Comparison of ENCODE assay signal across 18 cellular contexts in the genomic region with DNA sequence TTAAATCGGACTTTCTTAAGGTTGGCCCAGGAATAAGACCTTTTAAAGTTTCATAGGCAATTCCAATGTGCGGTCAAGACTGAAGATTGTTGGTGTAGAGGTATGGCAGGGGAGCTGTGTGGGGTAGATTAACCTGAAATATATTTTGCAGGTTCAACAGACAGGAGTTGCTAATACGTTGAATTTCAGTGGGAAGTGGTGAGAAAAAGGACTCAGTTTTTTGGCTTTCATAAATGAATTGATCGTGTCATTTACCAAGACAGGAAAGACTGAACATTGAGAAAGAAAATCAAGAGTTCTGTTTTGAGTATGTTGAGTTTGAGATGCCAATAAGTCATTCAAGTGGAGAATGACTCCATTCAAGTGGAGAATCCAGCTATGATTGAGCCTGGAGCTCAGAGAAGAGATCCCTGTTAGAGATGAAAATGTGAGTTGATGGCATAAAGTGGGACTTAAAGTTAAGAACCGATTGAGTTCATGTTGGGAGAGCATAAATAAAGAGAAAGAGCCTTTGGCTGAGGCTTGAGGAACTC. TPM values are rescaled to one million over a fixed set of nuclear protein-coding genes. Genes with fewer than 3 reads are reported as not detected.
DNase-seq lines count a peak whose midpoint lies in the region; ATAC-seq lines count a peak whose summit lies in the region.
"Had no signal": no experiment of that assay in that cellular context is flagged by ENCODE, and none has a peak within 500 bp of the region (broad histone marks: within the 10 kb centered on the region; RNA-seq: fewer than 3 reads in every experiment).

No MANE protein-coding gene starts in this region.

- H3K4me1 ChIP-seq in SJCRH30 = no peaks in the 10 kb centered on the region
- H3K4me1 ChIP-seq: A549, Caco-2, HAP-1 had no signal

- H3K27me3 Mint-ChIP-seq in activated CD4-positive, alpha-beta T cell treated with anti-CD3 and anti-CD28 coated beads for 36 hours = no peaks in the 10 kb centered on the region
- H3K27me3 Mint-ChIP-seq in activated naive CD4-positive, alpha-beta T cell treated with anti-CD3 and anti-CD28 coated beads for 36 hours (ENCODE audit: low read depth) = no peaks in the 10 kb centered on the region
- H3K27me3 Mint-ChIP-seq: CD4-positive, alpha-beta T cell; IgD-negative memory B cell had no signal

- H3K9me3 ChIP-seq in SJCRH30 (replicated peaks) = no peaks in the 10 kb centered on the region
- H3K9me3 ChIP-seq: A549, Caco-2, HAP-1 had no signal

- POLR2A ChIA-PET in activated CD4-positive, alpha-beta T cell treated with anti-CD3 and anti-CD28 coated beads for 36 hours (lab: Charles Lee) = interaction anchor here (0.8 to 1.0 kb wide), 2 partner anchors 15 to 96 kb away, joined by 4 to 5 read pairs; no protein-coding TSS in a partner anchor

- no peaks in the 10 kb centered on the region for H3K9me3 Mint-ChIP-seq in activated CD4-positive, alpha-beta T cell treated with anti-CD3 and anti-CD28 coated beads for 36 hours (ENCODE audit: low read depth)
- no peaks in the 10 kb centered on the region for H3K9me3 Mint-ChIP-seq in activated naive CD4-positive, alpha-beta T cell treated with anti-CD3 and anti-CD28 coated beads, Interleukin-2, amount 50 U/mL, for 72 hours
- H3K9me3 Mint-ChIP-seq in activated naive CD4-positive, alpha-beta T cell treated with anti-CD3 and anti-CD28 coated beads for 36 hours = no peaks in the 10 kb centered on the region
- H3K9me3 Mint-ChIP-seq: CD4-positive, alpha-beta T cell; IgD-negative memory B cell had no signal

- DNase-seq in activated CD4-positive, alpha-beta T cell treated with anti-CD3 and anti-CD28 coated beads for 36 hours = no peak
- no peak for DNase-seq in activated CD4-positive, alpha-beta T cell treated with anti-CD3 and anti-CD28 coated beads, Interleukin-2, amount 50 U/mL, for 4 hours
- no peak for DNase-seq in activated naive CD4-positive, alpha-beta T cell treated with anti-CD3 and anti-CD28 coated beads, Interleukin-2, amount 50 U/mL, for 72 hours (ENCODE audit: low spot score in 2 of 2)
- DNase-seq in activated naive CD4-positive, alpha-beta T cell treated with anti-CD3 and anti-CD28 coated beads for 36 hours = no peak
- no peak for DNase-seq in stimulated activated naive CD8-positive, alpha-beta T cell treated with anti-CD3 and anti-CD28 coated beads, Interleukin-15, Interleukin-2, amounts not matched to agents 100 U/mL and 50 U/mL, for 24 hours
- DNase-seq in occipital lobe (lab: John Stamatoyannopoulos, UW) (no peak), SJCRH30 (no peak)
- DNase-seq: AML-193; Caco-2; CD4-positive, alpha-beta T cell; GM23248 had no signal

- H3K27ac ChIP-seq in SJCRH30 = no peak overlapping the region
- H3K27ac ChIP-seq: 22Rv1, A549, C4-2B, GM23248 had no signal

- H3K27me3 ChIP-seq in SJCRH30 = no peaks in the 10 kb centered on the region

- CTCF ChIA-PET in activated CD4-positive, alpha-beta T cell treated with anti-CD3 and anti-CD28 coated beads for 36 hours (lab: Charles Lee) = interaction anchor here (0.7 to 1.7 kb wide), 9 partner anchors 11 to 215 kb away, joined by 3 to 6 read pairs (median 4); no protein-coding TSS in a partner anchor
- CTCF ChIA-PET in activated naive CD4-positive, alpha-beta T cell treated with anti-CD3 and anti-CD28 coated beads for 36 hours (lab: Charles Lee) = interaction anchor here (0.7 to 2.5 kb wide), 3 partner anchors 8 to 77 kb away, joined by 3 to 10 read pairs (median 3); no protein-coding TSS in a partner anchor

- H3K4me1 Mint-ChIP-seq in activated CD4-positive, alpha-beta T cell treated with anti-CD3 and anti-CD28 coated beads for 36 hours = no peaks in the 10 kb centered on the region
- no peaks in the 10 kb centered on the region for H3K4me1 Mint-ChIP-seq in activated naive CD4-positive, alpha-beta T cell treated with anti-CD3 and anti-CD28 coated beads for 36 hours (ENCODE audit: low read depth)
- H3K4me1 Mint-ChIP-seq: IgD-negative memory B cell had no signal

- peaks cover 27% of the 10 kb centered on the region for H3K36me3 Mint-ChIP-seq in activated CD4-positive, alpha-beta T cell treated with anti-CD3 and anti-CD28 coated beads for 36 hours (ENCODE audit: low read depth)
- peaks cover 6 to 12% of the 10 kb centered on the region in 2 donors for H3K36me3 Mint-ChIP-seq in activated naive CD4-positive, alpha-beta T cell treated with anti-CD3 and anti-CD28 coated beads, Interleukin-2, amount 50 U/mL, for 72 hours
- peaks cover 18% of the 10 kb centered on the region for H3K36me3 Mint-ChIP-seq in activated naive CD4-positive, alpha-beta T cell treated with anti-CD3 and anti-CD28 coated beads for 36 hours (ENCODE audit: low read depth)

- no peak overlapping the region for H3K27ac Mint-ChIP-seq in activated CD4-positive, alpha-beta T cell treated with anti-CD3 and anti-CD28 coated beads for 36 hours
- H3K27ac Mint-ChIP-seq in activated naive CD4-positive, alpha-beta T cell treated with anti-CD3 and anti-CD28 coated beads, Interleukin-2, amount 50 U/mL, for 72 hours = no peak overlapping the region
- no peak overlapping the region for H3K27ac Mint-ChIP-seq in activated naive CD4-positive, alpha-beta T cell treated with anti-CD3 and anti-CD28 coated beads for 36 hours
- H3K27ac Mint-ChIP-seq: CD4-positive, alpha-beta T cell; IgD-negative memory B cell had no signal

- peaks cover 18% of the 10 kb centered on the region for H3K36me3 ChIP-seq in SJCRH30

- intact Hi-C loops in activated CD4-positive, alpha-beta T cell treated with anti-CD3 and anti-CD28 coated beads for 36 hours (cut with DNase I, micrococcal nuclease) = loop anchor here (1.0 kb wide), 1 partner anchor 95 kb away; no protein-coding TSS in a partner anchor
- intact Hi-C loops in activated naive CD4-positive, alpha-beta T cell treated with anti-CD3 and anti-CD28 coated beads for 36 hours (cut with micrococcal nuclease) = loop anchor here (1.0 to 5.0 kb wide), 4 partner anchors 27 to 195 kb away; no protein-coding TSS in a partner anchor

- ATAC-seq in activated CD4-positive, alpha-beta T cell treated with anti-CD3 and anti-CD28 coated beads for 36 hours = peak; percentile 89
- ATAC-seq in activated naive CD4-positive, alpha-beta T cell treated with anti-CD3 and anti-CD28 coated beads, Interleukin-2, amount 50 U/mL, for 72 hours = peak; percentile 72 to 97
- ATAC-seq in stimulated activated naive CD8-positive, alpha-beta T cell treated with anti-CD3 and anti-CD28 coated beads, Interleukin-15, Interleukin-2, amounts not matched to agents 100 U/mL and 50 U/mL, for 24 hours = peak; percentile 44
- ATAC-seq: A549, HepG2 had no signal

- no peak overlapping the region for H3K4me3 ChIP-seq in SJCRH30
- H3K4me3 ChIP-seq: A549, GM23248, HAP-1 had no signal

- H3K4me3 Mint-ChIP-seq in activated CD4-positive, alpha-beta T cell treated with anti-CD3 and anti-CD28 coated beads for 36 hours = no peak overlapping the region
- no peak overlapping the region for H3K4me3 Mint-ChIP-seq in activated naive CD4-positive, alpha-beta T cell treated with anti-CD3 and anti-CD28 coated beads for 36 hours
- H3K4me3 Mint-ChIP-seq: CD4-positive, alpha-beta T cell; IgD-negative memory B cell had no signal

RNA-seq across cellular contexts. Expression of a gene that starts 31.1 kb away (rescaled TPM):
- total RNA-seq in activated CD4-positive, alpha-beta T cell treated with anti-CD3 and anti-CD28 coated beads for 36 hours = 10 to 100 TPM; 31.5 to 38.2 TPM
- 10 to 100 TPM; 27.3 to 31.7 TPM for total RNA-seq in activated naive CD4-positive, alpha-beta T cell treated with anti-CD3 and anti-CD28 coated beads, Interleukin-2, amount 50 U/mL, for 72 hours
- 10 to 100 TPM; 38.0 to 38.7 TPM for total RNA-seq in activated naive CD4-positive, alpha-beta T cell treated with anti-CD3 and anti-CD28 coated beads for 36 hours
- total RNA-seq in occipital lobe = 40.4 TPM
- 32.4 and 33.3 TPM in 2 replicates for total RNA-seq in SJCRH30 (2014; rRNA removed; shearing (Covaris generic))

RNA-seq across cellular contexts. Expression of a gene that starts 31.7 kb away (rescaled TPM):
- total RNA-seq in activated CD4-positive, alpha-beta T cell treated with anti-CD3 and anti-CD28 coated beads for 36 hours = 10 to 100 TPM; 35.3 to 45.1 TPM
- 10 to 100 TPM; 39.9 to 52.6 TPM for total RNA-seq in activated naive CD4-positive, alpha-beta T cell treated with anti-CD3 and anti-CD28 coated beads, Interleukin-2, amount 50 U/mL, for 72 hours
- 10 to 100 TPM; 59.0 to 60.8 TPM for total RNA-seq in activated naive CD4-positive, alpha-beta T cell treated with anti-CD3 and anti-CD28 coated beads for 36 hours
- 15.8 TPM for total RNA-seq in occipital lobe
- 24.8 and 30.8 TPM in 2 replicates for total RNA-seq in SJCRH30 (2014; rRNA removed; shearing (Covaris generic))

RNA-seq across cellular contexts. Expression of a gene that starts 50.3 kb away (rescaled TPM):
- not detected for total RNA-seq in activated CD4-positive, alpha-beta T cell treated with anti-CD3 and anti-CD28 coated beads for 36 hours
- not detected for total RNA-seq in activated naive CD4-positive, alpha-beta T cell treated with anti-CD3 and anti-CD28 coated beads, Interleukin-2, amount 50 U/mL, for 72 hours
- total RNA-seq in activated naive CD4-positive, alpha-beta T cell treated with anti-CD3 and anti-CD28 coated beads for 36 hours = not detected
- not detected for total RNA-seq in occipital lobe
- total RNA-seq in SJCRH30 (2014; rRNA removed; shearing (Covaris generic)) = 0.10 TPM in 1 of 2 replicates, not detected in the other
- total RNA-seq: Caco-2; CD4-positive, alpha-beta T cell; GM23248; H4; HepG2 had no signal

RNA-seq across cellular contexts. Expression of a gene that starts 50.9 kb away (rescaled TPM):
- not detected for total RNA-seq in activated CD4-positive, alpha-beta T cell treated with anti-CD3 and anti-CD28 coated beads for 36 hours
- total RNA-seq in activated naive CD4-positive, alpha-beta T cell treated with anti-CD3 and anti-CD28 coated beads, Interleukin-2, amount 50 U/mL, for 72 hours = not detected
- total RNA-seq in activated naive CD4-positive, alpha-beta T cell treated with anti-CD3 and anti-CD28 coated beads for 36 hours = not detected
- 0.62 TPM for total RNA-seq in occipital lobe
- total RNA-seq in SJCRH30 (2014; rRNA removed; shearing (Covaris generic)) = 7.0 and 7.7 TPM in 2 replicates
- total RNA-seq: CD4-positive, alpha-beta T cell; GM23248; H4 had no signal

RNA-seq across cellular contexts. Expression of a gene that starts 59.1 kb away (rescaled TPM):
- total RNA-seq in activated CD4-positive, alpha-beta T cell treated with anti-CD3 and anti-CD28 coated beads for 36 hours = not detected
- total RNA-seq in activated naive CD4-positive, alpha-beta T cell treated with anti-CD3 and anti-CD28 coated beads, Interleukin-2, amount 50 U/mL, for 72 hours = not detected
- not detected for total RNA-seq in activated naive CD4-positive, alpha-beta T cell treated with anti-CD3 and anti-CD28 coated beads for 36 hours
- 10.5 TPM for total RNA-seq in occipital lobe
- total RNA-seq in SJCRH30 (2014; rRNA removed; shearing (Covaris generic)) = 0.61 and 0.71 TPM in 2 replicates
- total RNA-seq: Caco-2; CD4-positive, alpha-beta T cell; GM23248; H4 had no signal
